In the genomic region with DNA sequence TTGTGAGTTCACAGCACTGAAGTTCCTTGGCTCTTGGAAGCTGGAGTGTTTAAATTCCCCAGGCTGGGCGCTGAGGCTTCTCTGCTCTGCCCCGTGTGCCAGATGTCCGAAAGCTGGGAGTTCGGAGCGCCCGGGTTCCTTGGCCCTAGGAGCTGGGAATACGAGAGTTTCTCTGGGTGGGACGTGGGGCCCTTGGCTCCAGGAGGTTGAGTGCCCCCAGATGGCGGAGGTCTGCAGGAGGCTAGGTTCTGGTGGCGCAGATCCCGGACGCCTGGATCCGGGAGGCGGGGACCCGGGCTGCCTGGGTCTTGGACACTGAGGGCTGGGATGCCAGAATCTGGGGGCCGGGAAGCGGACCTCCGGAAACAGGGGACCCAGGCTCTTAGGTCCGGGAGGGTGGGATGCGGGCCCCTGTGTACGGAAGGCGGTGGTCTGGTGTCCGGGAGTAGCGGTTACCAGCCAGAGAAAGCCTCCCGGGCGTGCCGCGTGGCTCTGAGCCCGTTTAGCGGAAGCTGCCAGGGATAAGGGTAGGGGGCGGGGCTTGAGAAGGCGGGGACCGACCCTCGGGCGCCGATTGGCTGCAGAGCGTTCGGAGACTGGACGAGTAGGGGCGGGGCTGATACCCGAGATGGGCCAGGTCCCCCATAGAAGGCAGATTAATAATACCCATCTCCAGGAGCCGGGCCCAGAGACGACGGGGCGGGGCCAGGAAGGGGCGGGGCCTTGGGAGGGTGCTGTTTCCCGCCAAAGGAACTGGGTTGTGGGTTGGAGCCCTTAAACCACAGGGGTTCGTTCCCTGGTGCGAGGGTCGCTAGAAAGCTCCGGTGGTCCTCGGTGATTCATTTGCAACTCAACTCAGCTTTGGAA, we compare ENCODE assay signal across 8 cellular contexts. TPM values are rescaled to one million over a fixed set of nuclear protein-coding genes. Genes with fewer than 3 reads are reported as not detected.
A peak's percentile ranks its signal among the peaks of the same experiment; 100 is the strongest.
DNase-seq lines count a peak whose midpoint lies in the region; ATAC-seq and TF ChIP-seq lines count a peak whose summit lies in the region.

TSS of gene SLC1A5 (minus strand) at position 494 of the 867 bp plus-strand sequence. CDS start 629 bp downstream, outside the sequence.

- ATAC-seq in HG02610 (IDR thresholded peaks at IDR 0.05; ENCODE audit: unreplicated experiment): peak; percentile 63

- peaks cover 24% of the 10 kb centered on the region for H3K36me3 Mint-ChIP-seq in activated naive CD4-positive, alpha-beta T cell treated with anti-CD3 and anti-CD28 coated beads, Interleukin-2, amount 50 U/mL, for 24 hours

- H3K27ac ChIP-seq in ovary: peak within 1 kb of the TSS; percentile 82 to 90
- peak within 1 kb of the TSS; percentile 36 for H3K27ac ChIP-seq in thymus (ENCODE audit: low read depth)

- DNase-seq in GM06990 (ENCODE audit: extremely low read depth, insufficient read length) (peak; percentile 97), NCI-H128 (lab: John Stamatoyannopoulos, UW; ENCODE audit: unreplicated experiment) (peak; percentile 93), SKM-1 treated with dmso at 0.1 percent for 144 hours (lab: John Stamatoyannopoulos, UW; ENCODE audit: unreplicated experiment) (peak; percentile 86), head of caudate nucleus (peak; percentile 71 to 90 (median 83)), ovary (peak; percentile 98 to 99 (median 99))

- TF ChIP-seq CTCF in GM06990 (IDR thresholded peaks at IDR 0.05; ENCODE audit: insufficient read depth, low read length, poor library complexity, severe bottlenecking): no peak
- TF ChIP-seq CTCF in ovary (IDR thresholded peaks at IDR 0.05): no peak

- TF ChIP-seq POLR2A in ovary (IDR thresholded peaks at IDR 0.05): peak; percentile 98

- H3K4me3 ChIP-seq in GM06990 (replicated peaks; ENCODE audit: low read depth, low read length): peak within 1 kb of the TSS; percentile 89
- H3K4me3 ChIP-seq in ovary: peak within 1 kb of the TSS; percentile 92
- H3K4me3 ChIP-seq in thymus (ENCODE audit: low read length): peak within 1 kb of the TSS; percentile 55

- 0 to 1% (median 0%) methylated on average over 48 to 52 of the region's 52 CpGs for WGBS in ovary, 3 donors
- WGBS in thymus: under 1% methylated on average over 52 of the region's 52 CpGs

- TF ChIP-seq EP300 in ovary (IDR thresholded peaks at IDR 0.05): no peak

- intact Hi-C loops in head of caudate nucleus (cut with DNase I) (no loop called here), ovary (cut with DNase I) (no loop called here)

- H3K27me3 Mint-ChIP-seq in activated naive CD4-positive, alpha-beta T cell treated with anti-CD3 and anti-CD28 coated beads, Interleukin-2, amount 50 U/mL, for 24 hours: no peaks in the 10 kb centered on the region

- H3K4me1 ChIP-seq in ovary (ENCODE audit: insufficient read depth) (peaks cover 18% of the 10 kb centered on the region), thymus (ENCODE audit: control insufficient read depth, insufficient read depth, low read length) (peaks cover 41% of the 10 kb centered on the region)

- H3K4me3 Mint-ChIP-seq in activated naive CD4-positive, alpha-beta T cell treated with anti-CD3 and anti-CD28 coated beads, Interleukin-2, amount 50 U/mL, for 24 hours: peak within 1 kb of the TSS; percentile 98

- peak within 1 kb of the TSS; percentile 98 for H3K27ac Mint-ChIP-seq in activated naive CD4-positive, alpha-beta T cell treated with anti-CD3 and anti-CD28 coated beads, Interleukin-2, amount 50 U/mL, for 24 hours

- H3K9me3 Mint-ChIP-seq in activated naive CD4-positive, alpha-beta T cell treated with anti-CD3 and anti-CD28 coated beads, Interleukin-2, amount 50 U/mL, for 24 hours: no peaks in the 10 kb centered on the region

- peaks cover 45% of the 10 kb centered on the region for H3K4me1 Mint-ChIP-seq in activated naive CD4-positive, alpha-beta T cell treated with anti-CD3 and anti-CD28 coated beads, Interleukin-2, amount 50 U/mL, for 24 hours

- H3K9me3 ChIP-seq in ovary (no peaks in the 10 kb centered on the region), thymus (ENCODE audit: control insufficient read depth) (no peaks in the 10 kb centered on the region)

- H3K27me3 ChIP-seq in GM06990 (replicated peaks; ENCODE audit: control insufficient read depth, insufficient read depth, low read length): no peaks in the 10 kb centered on the region
- no peaks in the 10 kb centered on the region for H3K27me3 ChIP-seq in ovary
- no peaks in the 10 kb centered on the region for H3K27me3 ChIP-seq in thymus (ENCODE audit: control insufficient read depth, insufficient read depth)

- peaks cover 3% of the 10 kb centered on the region; the same call in 1 of the 2 replicates for H3K36me3 ChIP-seq in GM06990 (ENCODE audit: control insufficient read depth, insufficient read depth, low read length)
- H3K36me3 ChIP-seq in ovary: no peaks in the 10 kb centered on the region
- H3K36me3 ChIP-seq in thymus (ENCODE audit: control insufficient read depth, insufficient read depth): peaks cover 4% of the 10 kb centered on the region

RNA-seq across cellular contexts. Expression of gene SLC1A5, which starts in this region (rescaled TPM):
- total RNA-seq in ovary: 100 to 1,000 TPM in 1 of 7 donors, 10 to 100 TPM in 6; 42.4 to 339 (median 65.1) TPM
- polyA plus RNA-seq in ovary (10 to 100 TPM; 26.8 to 47.9 TPM), thymus (32.2 TPM)

Comparison
In these comparisons a context has a peak if more than half of its experiments do, and no peak if none do; other contexts are left out.
1. Peak in every context shown above with its lines: DNase-seq, ATAC-seq, H3K4me3 ChIP-seq and H3K27ac ChIP-seq.